8 cellular contexts compared by ENCODE assay signal in the genomic region with DNA sequence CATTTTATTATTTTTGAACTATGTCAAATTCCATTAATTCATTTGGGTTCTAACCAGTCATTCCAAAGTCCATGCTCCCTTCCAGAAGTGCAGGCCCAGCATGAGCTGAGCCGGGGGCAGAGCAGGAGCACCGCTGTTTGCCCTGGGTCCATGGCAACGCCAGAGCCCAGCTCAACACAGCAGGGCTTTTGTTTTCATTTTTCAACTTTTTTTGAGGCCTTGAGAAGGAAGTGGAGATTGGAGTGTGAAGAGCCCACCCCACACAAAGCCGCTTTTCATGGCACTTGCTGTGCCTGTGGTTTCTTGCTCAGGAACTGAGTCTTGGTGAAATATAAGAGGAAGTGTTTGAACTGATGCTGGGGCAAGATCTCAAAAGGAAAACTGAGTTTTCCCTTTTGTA. TPM values are rescaled to one million over a fixed set of nuclear protein-coding genes. Genes with fewer than 3 reads are reported as not detected.
DNase-seq lines count a peak whose midpoint lies in the region; ATAC-seq and TF ChIP-seq lines count a peak whose summit lies in the region.

No MANE protein-coding gene starts in this region.

- ATAC-seq in activated CD8-positive, alpha-beta memory T cell treated with anti-CD3 and anti-CD28 coated beads, Interleukin-2, amount 10 ng/mL, durations not matched to agents 7 days and 5 days = peak; percentile 90
- peak; percentile 94 for ATAC-seq in left lobe of liver
- ATAC-seq in HG03097 (IDR thresholded peaks at IDR 0.05; ENCODE audit: low FRiP score, unreplicated experiment) = no peak
- no peak for ATAC-seq in PC-3

- peaks cover 29% of the 10 kb centered on the region for H3K4me1 Mint-ChIP-seq in activated CD8-positive, alpha-beta memory T cell treated with anti-CD3 and anti-CD28 coated beads, Interleukin-2, amount 10 ng/mL, durations not matched to agents 7 days and 5 days
- peaks cover 81% of the 10 kb centered on the region for H3K4me1 Mint-ChIP-seq in activated naive CD8-positive, alpha-beta T cell (ENCODE audit: low read depth)

- H3K9me3 Mint-ChIP-seq in activated CD8-positive, alpha-beta memory T cell treated with anti-CD3 and anti-CD28 coated beads, Interleukin-2, amount 10 ng/mL, durations not matched to agents 7 days and 5 days (ENCODE audit: low read depth) = peaks cover 9% of the 10 kb centered on the region
- peaks cover 7% of the 10 kb centered on the region for H3K9me3 Mint-ChIP-seq in activated naive CD8-positive, alpha-beta T cell (ENCODE audit: low read depth)

- CTCF ChIA-PET in activated CD8-positive, alpha-beta memory T cell treated with anti-CD3 and anti-CD28 coated beads, Interleukin-2, amount 10 ng/mL, durations not matched to agents 7 days and 5 days (lab: Charles Lee) = interaction anchor here (1.1 to 5.4 kb wide), 4 partner anchors 13 to 159 kb away, joined by 3 to 30 read pairs (median 6); a partner anchor contains a TSS
- CTCF ChIA-PET in PC-3 (lab: Charles Lee) = no interaction called here

- H3K9me3 ChIP-seq in PC-3 (ENCODE audit: low read length) (no peaks in the 10 kb centered on the region), vagina (peaks cover 6% of the 10 kb centered on the region)

- no peaks in the 10 kb centered on the region for H3K4me1 ChIP-seq in PC-3 (ENCODE audit: insufficient read depth, low read length)
- no peaks in the 10 kb centered on the region for H3K4me1 ChIP-seq in vagina

- no peaks in the 10 kb centered on the region for H3F3A ChIP-seq in PC-3 (ENCODE audit: low read length, unreplicated experiment)

- no peak overlapping the region for H2AFZ ChIP-seq in PC-3 (ENCODE audit: low read length)

- BruUV-seq in PC-3 (replicated peaks; lab: Mats Ljungman, UMichigan) = no TSS peak

- H3K27me3 ChIP-seq in PC-3 (ENCODE audit: low read length) = no peaks in the 10 kb centered on the region; the same call in 1 of the 2 replicates
- H3K27me3 ChIP-seq in vagina = no peaks in the 10 kb centered on the region

- no peak overlapping the region for H3K9ac ChIP-seq in PC-3 (ENCODE audit: low read length)

- peak; percentile 73 for DNase-seq in activated CD8-positive, alpha-beta memory T cell treated with anti-CD3 and anti-CD28 coated beads, Interleukin-2, amount 10 ng/mL, durations not matched to agents 7 days and 5 days
- no peak for DNase-seq in activated CD8-positive, alpha-beta memory T cell treated with anti-CD3 and anti-CD28 coated beads for 24 hours
- DNase-seq in left lobe of liver (ENCODE audit: low spot score) = no peak
- DNase-seq in PC-3 = no peak
- no peak for DNase-seq in vagina (ENCODE audit: extremely low spot score in 2 of 2)

- no peaks in the 10 kb centered on the region for H3K36me3 ChIP-seq in PC-3 (ENCODE audit: low read depth, low read length)
- H3K36me3 ChIP-seq in vagina = no peaks in the 10 kb centered on the region

- H3K4me3 ChIP-seq in PC-3 (ENCODE audit: low read length) (no peak overlapping the region), vagina (no peak overlapping the region)

- intact Hi-C loops in PC-3 (cut with micrococcal nuclease) = no loop called here
- intact Hi-C loops in vagina (cut with DNase I) = no loop called here

- no peaks in the 10 kb centered on the region for H3K79me2 ChIP-seq in PC-3 (ENCODE audit: low read length)

- TF ChIP-seq CTCF in PC-3 (conservative IDR thresholded peaks at IDR 0.05; ENCODE audit: low read depth, low read length) (no peak), vagina (IDR thresholded peaks at IDR 0.05) (no peak)

- H3K27ac Mint-ChIP-seq in activated CD8-positive, alpha-beta memory T cell treated with anti-CD3 and anti-CD28 coated beads, Interleukin-2, amount 10 ng/mL, durations not matched to agents 7 days and 5 days = peak overlapping the region; percentile 81
- H3K27ac Mint-ChIP-seq in activated naive CD8-positive, alpha-beta T cell = peak overlapping the region; percentile 87

- no peaks in the 10 kb centered on the region for H3K9me2 ChIP-seq in PC-3 (replicated peaks; ENCODE audit: low read length)

- peaks cover 13% of the 10 kb centered on the region for H3K36me3 Mint-ChIP-seq in activated CD8-positive, alpha-beta memory T cell treated with anti-CD3 and anti-CD28 coated beads, Interleukin-2, amount 10 ng/mL, durations not matched to agents 7 days and 5 days
- peaks cover 4% of the 10 kb centered on the region for H3K36me3 Mint-ChIP-seq in activated naive CD8-positive, alpha-beta T cell

- no peaks in the 10 kb centered on the region for H4K20me1 ChIP-seq in PC-3 (ENCODE audit: low read length)

- no peaks in the 10 kb centered on the region for H3K27me3 Mint-ChIP-seq in activated CD8-positive, alpha-beta memory T cell treated with anti-CD3 and anti-CD28 coated beads, Interleukin-2, amount 10 ng/mL, durations not matched to agents 7 days and 5 days
- H3K27me3 Mint-ChIP-seq in activated naive CD8-positive, alpha-beta T cell = no peaks in the 10 kb centered on the region

- H3K4me2 ChIP-seq in PC-3 (ENCODE audit: low read length) = no peak overlapping the region

- no peak for TF ChIP-seq POLR2A in vagina (IDR thresholded peaks at IDR 0.05)

- peak overlapping the region; percentile 4 for H3K4me3 Mint-ChIP-seq in activated CD8-positive, alpha-beta memory T cell treated with anti-CD3 and anti-CD28 coated beads, Interleukin-2, amount 10 ng/mL, durations not matched to agents 7 days and 5 days
- H3K4me3 Mint-ChIP-seq in activated naive CD8-positive, alpha-beta T cell = peak overlapping the region; percentile 69

- H3K27ac ChIP-seq in temporal lobe (ENCODE audit: low read depth, low read length) = peak overlapping the region; percentile 99
- no peak overlapping the region for H3K27ac ChIP-seq in PC-3 (ENCODE audit: low read length)
- H3K27ac ChIP-seq in vagina = no peak overlapping the region

- POLR2A ChIA-PET in PC-3 (lab: Charles Lee; ENCODE audit: unreplicated experiment) = no interaction called here

RNA-seq across cellular contexts. Expression of a gene that starts 13.2 kb away (rescaled TPM):
- total RNA-seq in activated CD8-positive, alpha-beta memory T cell treated with anti-CD3 and anti-CD28 coated beads, Interleukin-2, amount 10 ng/mL, durations not matched to agents 7 days and 5 days = 100 to 1,000 TPM in 1 of 2 experiments, 10 to 100 TPM in 1; 99.7 to 107 TPM
- total RNA-seq in left lobe of liver (15.3 TPM), temporal lobe (218 TPM), PC-3 (2014; rRNA removed) (101 and 128 TPM in 2 replicates), vagina (78.1 TPM)

RNA-seq across cellular contexts. Expression of a gene that starts 17.3 kb away (rescaled TPM):
- 1 to 10 TPM in 1 of 2 experiments, under 1 TPM in 1; 0.77 to 1.5 TPM for total RNA-seq in activated CD8-positive, alpha-beta memory T cell treated with anti-CD3 and anti-CD28 coated beads, Interleukin-2, amount 10 ng/mL, durations not matched to agents 7 days and 5 days
- total RNA-seq in left lobe of liver (not detected), temporal lobe (10.1 TPM), PC-3 (2014; rRNA removed) (not detected in 2 replicates), vagina (19.9 TPM)

Comparison
In these comparisons a context has a peak if more than half of its experiments do, and no peak if none do; other contexts are left out.
1. ATAC-seq: peak in activated CD8-positive, alpha-beta memory T cell treated with anti-CD3 and anti-CD28 coated beads, Interleukin-2, amount 10 ng/mL, durations not matched to agents 7 days and 5 days (single experiment) and left lobe of liver (single experiment); none in HG03097 (single experiment) and PC-3 (single experiment).